Comparison of ENCODE assay signal across 20 cellular contexts in genomic region chr13:58908019-58908679, GRCh38.
DNase-seq lines count a peak whose midpoint lies in the region; ATAC-seq lines count a peak whose summit lies in the region.
"Had no signal": no experiment of that assay in that cellular context is flagged by ENCODE, and none has a peak within 500 bp of the region (broad histone marks: within the 10 kb centered on the region; RNA-seq: fewer than 3 reads in every experiment).

No MANE protein-coding gene starts in this region.

- ATAC-seq in GM18868 (IDR thresholded peaks at IDR 0.05; ENCODE audit: unreplicated experiment): peak; percentile 55
- peak; percentile 73 for ATAC-seq in GM21717 (IDR thresholded peaks at IDR 0.05; ENCODE audit: unreplicated experiment)
- peak; percentile 50 for ATAC-seq in HG03342 (IDR thresholded peaks at IDR 0.05; ENCODE audit: unreplicated experiment)
- ATAC-seq in HG03460 (IDR thresholded peaks at IDR 0.05; ENCODE audit: unreplicated experiment): no peak
- ATAC-seq: HCT116 had no signal

- no peak overlapping the region for H3K18ac ChIP-seq in mesendoderm (ENCODE audit: low read length)

- H4K8ac ChIP-seq in mesendoderm (ENCODE audit: low read depth, low read length): no peak overlapping the region

- no peak overlapping the region for H3K23ac ChIP-seq in mesendoderm (ENCODE audit: low read length)

- no peaks in the 10 kb centered on the region for H3K79me1 ChIP-seq in mesendoderm (ENCODE audit: low read length)

- no peak overlapping the region for H2AK5ac ChIP-seq in mesendoderm (ENCODE audit: low read length)

- no peaks in the 10 kb centered on the region for H3K36me3 ChIP-seq in mesendoderm (ENCODE audit: control insufficient read depth, insufficient read depth, low read length)

- no peak overlapping the region for H3K9ac ChIP-seq in mesendoderm (ENCODE audit: low read length)

- H3K4me2 ChIP-seq in mesendoderm (ENCODE audit: low read length): no peak overlapping the region
- H3K4me2 ChIP-seq: PC-9 had no signal

- H3K27me3 ChIP-seq in mesendoderm (ENCODE audit: insufficient read depth, low read length, poor library complexity): no peaks in the 10 kb centered on the region

- H2BK5ac ChIP-seq in mesendoderm (ENCODE audit: low read length): no peak overlapping the region

- DNase-seq in substantia nigra (lab: John Stamatoyannopoulos, UW) (no peak), SIG-M5 (lab: John Stamatoyannopoulos, UW) (no peak), mesendoderm (no peak)
- DNase-seq: CD4-positive, CD25-positive, alpha-beta regulatory T cell; DMS79 treated with DMSO at 0.1 percent for 48 hours; KG1; NCI-H1092; NCI-H1436; NCI-H187 treated with DMSO at 0.1 percent for 48 hours; NCI-H69; PC-9; RPMI8226; SHP77; T-helper 2 cell had no signal

- no peak overlapping the region for H3K4ac ChIP-seq in mesendoderm (ENCODE audit: low read depth, low read length)

- no peaks in the 10 kb centered on the region for H3K4me1 ChIP-seq in mesendoderm (ENCODE audit: control insufficient read depth, low read depth, low read length)

- H3K4me3 ChIP-seq in mesendoderm (ENCODE audit: low read length): no peak overlapping the region
- H3K4me3 ChIP-seq: PC-9, SK-N-MC had no signal

- no peak overlapping the region for H3K56ac ChIP-seq in mesendoderm (ENCODE audit: low read length)

- WGBS in mesendoderm (ENCODE audit: extremely low coverage, insufficient coverage, low lambda C conversion rate): no CpG with 5 or more reads among the region's 2 CpGs

- H2BK120ac ChIP-seq in mesendoderm (ENCODE audit: low read depth, low read length): no peak overlapping the region

- H2BK15ac ChIP-seq in mesendoderm (replicated peaks; ENCODE audit: low read depth): no peak overlapping the region

- no peaks in the 10 kb centered on the region for H3K79me2 ChIP-seq in mesendoderm (ENCODE audit: control insufficient read depth, insufficient read depth, low read length)

- H4K5ac ChIP-seq in mesendoderm (ENCODE audit: low read length): no peak overlapping the region

- H3K27ac ChIP-seq in substantia nigra (ENCODE audit: low read depth, low read length, poor library complexity, severe bottlenecking) (no peak overlapping the region), mesendoderm (ENCODE audit: low read depth, low read length) (no peak overlapping the region)
- H3K27ac ChIP-seq: PC-9, SK-N-MC had no signal
